Comparison of ENCODE assay signal across 7 cellular contexts in genomic region chr20:21315138-21315537, GRCh38. TPM values are rescaled to one million over a fixed set of nuclear protein-coding genes. Genes with fewer than 3 reads are reported as not detected.
DNase-seq lines count a peak whose midpoint lies in the region; ATAC-seq, FAIRE-seq and TF ChIP-seq lines count a peak whose summit lies in the region.

No MANE protein-coding gene starts in this region.

- TF ChIP-seq POLR2A in GM12891 (IDR thresholded peaks at IDR 0.05; ENCODE audit: low read depth, low read length), result no peak

- H3K4me3 Mint-ChIP-seq in naive B cell, result peak overlapping the region in 2 of 8 donors; percentile 12 to 32

- ATAC-seq in HG03060 (IDR thresholded peaks at IDR 0.05; ENCODE audit: low read depth, unreplicated experiment), result peak; percentile 47
- ATAC-seq in activated naive CD4-positive, alpha-beta T cell treated with anti-CD3 and anti-CD28 coated beads, Interleukin-2, amount 50 U/mL, for 72 hours, result peak; percentile 67 to 95
- ATAC-seq in naive B cell (ENCODE audit: low read depth in 2 of 2), result peak; percentile 59 to 80

- TF ChIP-seq CTCF in tibial artery (IDR thresholded peaks at IDR 0.05), result no peak

- H3K4me1 ChIP-seq in tibial artery (peaks cover 0 to 18% (median 11%) of the 10 kb centered on the region in 4 donors), SJCRH30 (0 out of 2 replicates have a peak, but pooled peaks cover 3% of the 10 kb centered on the region)

- H3K9me3 ChIP-seq in tibial artery (peaks cover 0 to 6% (median 0%) of the 10 kb centered on the region in 3 donors), SJCRH30 (replicated peaks) (no peaks in the 10 kb centered on the region)

- no peaks in the 10 kb centered on the region for H3K27me3 ChIP-seq in tibial artery
- no peaks in the 10 kb centered on the region for H3K27me3 ChIP-seq in SJCRH30

- H3K27me3 Mint-ChIP-seq in naive B cell, result no peaks in the 10 kb centered on the region

- H3K27ac Mint-ChIP-seq in activated naive CD4-positive, alpha-beta T cell treated with anti-CD3 and anti-CD28 coated beads, Interleukin-2, amount 50 U/mL, for 72 hours, result peak overlapping the region in 1 of 2 donors; percentile 62
- peak overlapping the region in 2 of 6 donors; percentile 20 to 54 for H3K27ac Mint-ChIP-seq in naive B cell

- H3K36me3 ChIP-seq in tibial artery (no peaks in the 10 kb centered on the region), SJCRH30 (peaks cover 3% of the 10 kb centered on the region)

- H3K36me3 Mint-ChIP-seq in activated naive CD4-positive, alpha-beta T cell treated with anti-CD3 and anti-CD28 coated beads, Interleukin-2, amount 50 U/mL, for 72 hours, result peaks cover 0 to 30% of the 10 kb centered on the region in 2 donors
- H3K36me3 Mint-ChIP-seq in naive B cell, result peaks cover 0 to 7% of the 10 kb centered on the region in 2 donors

- intact Hi-C loops in tibial artery (cut with DNase I; ENCODE audit: low total_unique reads), result no loop called here

- DNase-seq in GM12891 (ENCODE audit: insufficient read length, low spot score) (no peak), naive B cell (peak; percentile 9), GM19238 (ENCODE audit: insufficient read length, low spot score) (no peak), tibial artery (no peak), SJCRH30 (no peak)
- DNase-seq in activated naive CD4-positive, alpha-beta T cell treated with anti-CD3 and anti-CD28 coated beads, Interleukin-2, amount 50 U/mL, for 72 hours (ENCODE audit: low spot score in 2 of 2), result peak in 1 of 2 donors; percentile 11

- peaks cover 6 to 15% of the 10 kb centered on the region in 2 donors for H3K9me3 Mint-ChIP-seq in activated naive CD4-positive, alpha-beta T cell treated with anti-CD3 and anti-CD28 coated beads, Interleukin-2, amount 50 U/mL, for 72 hours
- H3K9me3 Mint-ChIP-seq in naive B cell, result peaks cover 0 to 6% (median 4%) of the 10 kb centered on the region in 7 donors

- no peak overlapping the region for H3K4me3 ChIP-seq in tibial artery
- H3K4me3 ChIP-seq in SJCRH30, result no peak overlapping the region

- H3K27ac ChIP-seq in tibial artery (no peak overlapping the region), SJCRH30 (no peak overlapping the region)

- peak; percentile 87 for FAIRE-seq in GM12891 (lab: Jason Lieb, UNC)

- peaks cover 39 to 83% (median 67%) of the 10 kb centered on the region in 3 donors for H3K4me1 Mint-ChIP-seq in naive B cell

TF ChIP-seq in GM12891, 5 proteins besides CTCF, POLR2A, EP300 and RAD21:
- no peak for TF ChIP-seq TAF1 (IDR thresholded peaks at IDR 0.05; ENCODE audit: low read depth, low read length)
- peak; percentile 70; the same call in 1 of the 2 replicates for TF ChIP-seq POU2F2 (IDR thresholded peaks at IDR 0.05; ENCODE audit: low read depth, low read length)
TF ChIP-seq in GM12891: peak in this region for 1.

RNA-seq across cellular contexts. Expression of gene XRN2, which starts 12.0 kb away (rescaled TPM):
- 48.2 TPM for polyA plus RNA-seq in GM12891 (2012; ENCODE audit: low read depth, missing spikeins)
- total RNA-seq in activated naive CD4-positive, alpha-beta T cell treated with anti-CD3 and anti-CD28 coated beads, Interleukin-2, amount 50 U/mL, for 72 hours, result 10 to 100 TPM; 55.5 to 87.4 TPM
- polyA plus RNA-seq in naive B cell (ENCODE audit: low read depth in 6 of 6), result 10 to 100 TPM; 41.5 to 59.4 (median 55.9) TPM
- 161 and 166 TPM in 2 replicates for total RNA-seq in SJCRH30 (2014; rRNA removed; shearing (Covaris generic))
